In genomic region chr11:8361206-8361605, GRCh38 we compare ENCODE assay signal across 30 cellular contexts.
"Had no signal": no experiment of that assay in that cellular context is flagged by ENCODE, and none has a peak within 500 bp of the region (broad histone marks: within the 10 kb centered on the region; RNA-seq: fewer than 3 reads in every experiment).

No MANE protein-coding gene starts in this region.

- H3K27ac ChIP-seq: ascending aorta, breast epithelium, cardiac muscle cell, coronary artery, esophagus muscularis mucosa, foreskin keratinocyte, gastrocnemius medialis, heart left ventricle had no signal

- DNase-seq: activated CD4-positive, alpha-beta T cell treated with anti-CD3 and anti-CD28 coated beads for 1 hour; activated CD4-positive, alpha-beta T cell treated with anti-CD3 and anti-CD28 coated beads for 4 hours; activated CD4-positive, alpha-beta T cell treated with anti-CD3 and anti-CD28 coated beads, Interleukin-2, amount 10 ng/mL, durations not matched to agents 7 days and 5 days; activated CD4-positive, alpha-beta T cell treated with anti-CD3 and anti-CD28 coated beads, Interleukin-2, amount 50 U/mL, for 4 hours; activated CD4-positive, CD25-positive, alpha-beta regulatory T cell; activated CD8-positive, alpha-beta memory T cell treated with anti-CD3 and anti-CD28 coated beads for 24 hours; activated CD8-positive, alpha-beta T cell treated with anti-CD3 and anti-CD28 coated beads for 36 hours; activated gamma-delta T cell; activated naive CD4-positive, alpha-beta T cell; activated naive CD4-positive, alpha-beta T cell treated with anti-CD3 and anti-CD28 coated beads, Interleukin-2, amount 10 ng/mL, durations not matched to agents 7 days and 5 days; activated naive CD8-positive, alpha-beta T cell treated with anti-CD3 and anti-CD28 coated beads, Interleukin-2, amount 10 ng/mL, durations not matched to agents 7 days and 5 days; activated T-cell treated with anti-CD3 and anti-CD28 coated beads, Interleukin-2, amount 50 U/mL, for 4 hours; central memory CD4-positive, alpha-beta T cell; dermis blood vessel endothelial cell; effector CD4-positive, alpha-beta T cell; effector memory CD8-positive, alpha-beta T cell; erythroblast; foreskin keratinocyte; gastrocnemius medialis; glutamatergic neuron; heart left ventricle; T-helper 2 cell had no signal

- H3K9me3 Mint-ChIP-seq: activated CD4-positive, alpha-beta T cell treated with anti-CD3 and anti-CD28 coated beads, Interleukin-2, amount 10 ng/mL, durations not matched to agents 7 days and 5 days; activated CD8-positive, alpha-beta T cell treated with anti-CD3 and anti-CD28 coated beads for 36 hours; activated naive CD4-positive, alpha-beta T cell treated with anti-CD3 and anti-CD28 coated beads, Interleukin-2, amount 10 ng/mL, durations not matched to agents 7 days and 5 days; activated naive CD4-positive, alpha-beta T cell treated with anti-CD3 and anti-CD28 coated beads, Interleukin-2, amount 50 U/mL, for 72 hours; activated naive CD8-positive, alpha-beta T cell treated with anti-CD3 and anti-CD28 coated beads, Interleukin-2, amount 10 ng/mL, durations not matched to agents 7 days and 5 days; activated T-cell treated with anti-CD3 and anti-CD28 coated beads, Interleukin-2, amount 50 U/mL, for 4 hours; activated T-helper 17 cell treated with anti-CD3 and anti-CD28 coated beads, Interleukin-2, amount 50 U/mL, for 72 hours; effector memory CD8-positive, alpha-beta T cell had no signal

- H3K27me3 ChIP-seq: ascending aorta, breast epithelium, cardiac muscle cell, esophagus muscularis mucosa, heart left ventricle had no signal

- H3K27ac Mint-ChIP-seq: activated CD4-positive, alpha-beta T cell treated with anti-CD3 and anti-CD28 coated beads, Interleukin-2, amount 10 ng/mL, durations not matched to agents 7 days and 5 days; activated CD8-positive, alpha-beta T cell treated with anti-CD3 and anti-CD28 coated beads for 36 hours; activated naive CD4-positive, alpha-beta T cell treated with anti-CD3 and anti-CD28 coated beads, Interleukin-2, amount 10 ng/mL, durations not matched to agents 7 days and 5 days; activated naive CD4-positive, alpha-beta T cell treated with anti-CD3 and anti-CD28 coated beads, Interleukin-2, amount 50 U/mL, for 72 hours; activated naive CD8-positive, alpha-beta T cell treated with anti-CD3 and anti-CD28 coated beads, Interleukin-2, amount 10 ng/mL, durations not matched to agents 7 days and 5 days; activated T-helper 17 cell treated with anti-CD3 and anti-CD28 coated beads, Interleukin-2, amount 50 U/mL, for 72 hours; brain; effector memory CD8-positive, alpha-beta T cell had no signal

- H3K4me3 Mint-ChIP-seq: activated CD4-positive, alpha-beta T cell treated with anti-CD3 and anti-CD28 coated beads, Interleukin-2, amount 10 ng/mL, durations not matched to agents 7 days and 5 days; activated CD8-positive, alpha-beta T cell treated with anti-CD3 and anti-CD28 coated beads for 36 hours; activated naive CD4-positive, alpha-beta T cell treated with anti-CD3 and anti-CD28 coated beads, Interleukin-2, amount 10 ng/mL, durations not matched to agents 7 days and 5 days; activated naive CD8-positive, alpha-beta T cell treated with anti-CD3 and anti-CD28 coated beads, Interleukin-2, amount 10 ng/mL, durations not matched to agents 7 days and 5 days; activated T-cell treated with anti-CD3 and anti-CD28 coated beads, Interleukin-2, amount 50 U/mL, for 4 hours; activated T-helper 17 cell treated with anti-CD3 and anti-CD28 coated beads, Interleukin-2, amount 50 U/mL, for 72 hours; brain; effector memory CD8-positive, alpha-beta T cell had no signal

- H3K4me1 Mint-ChIP-seq: activated CD4-positive, alpha-beta T cell treated with anti-CD3 and anti-CD28 coated beads, Interleukin-2, amount 10 ng/mL, durations not matched to agents 7 days and 5 days; activated naive CD4-positive, alpha-beta T cell treated with anti-CD3 and anti-CD28 coated beads, Interleukin-2, amount 10 ng/mL, durations not matched to agents 7 days and 5 days; activated naive CD8-positive, alpha-beta T cell treated with anti-CD3 and anti-CD28 coated beads, Interleukin-2, amount 10 ng/mL, durations not matched to agents 7 days and 5 days; activated T-helper 17 cell treated with anti-CD3 and anti-CD28 coated beads, Interleukin-2, amount 50 U/mL, for 72 hours had no signal

- H3K9me3 ChIP-seq: ascending aorta, breast epithelium, esophagus muscularis mucosa, gastrocnemius medialis, heart left ventricle had no signal

- H3K36me3 ChIP-seq: ascending aorta, breast epithelium, cardiac muscle cell, esophagus muscularis mucosa, gastrocnemius medialis, heart left ventricle had no signal

- H3K36me3 Mint-ChIP-seq: activated naive CD4-positive, alpha-beta T cell treated with anti-CD3 and anti-CD28 coated beads, Interleukin-2, amount 10 ng/mL, durations not matched to agents 7 days and 5 days; activated naive CD4-positive, alpha-beta T cell treated with anti-CD3 and anti-CD28 coated beads, Interleukin-2, amount 50 U/mL, for 72 hours; activated naive CD8-positive, alpha-beta T cell treated with anti-CD3 and anti-CD28 coated beads, Interleukin-2, amount 10 ng/mL, durations not matched to agents 7 days and 5 days; brain had no signal

- ATAC-seq: activated CD8-positive, alpha-beta T cell treated with anti-CD3 and anti-CD28 coated beads for 36 hours; activated naive CD4-positive, alpha-beta T cell treated with anti-CD3 and anti-CD28 coated beads, Interleukin-2, amount 50 U/mL, for 72 hours; activated T-helper 17 cell treated with anti-CD3 and anti-CD28 coated beads, Interleukin-2, amount 50 U/mL, for 72 hours; effector memory CD8-positive, alpha-beta T cell; foreskin keratinocyte; gastrocnemius medialis; heart left ventricle had no signal

- H3K4me3 ChIP-seq: ascending aorta, breast epithelium, cardiac muscle cell, coronary artery, esophagus muscularis mucosa, gastrocnemius medialis, heart left ventricle had no signal

- H3K4me1 ChIP-seq: ascending aorta, breast epithelium, foreskin keratinocyte had no signal

- H3K27me3 Mint-ChIP-seq: activated CD4-positive, alpha-beta T cell treated with anti-CD3 and anti-CD28 coated beads, Interleukin-2, amount 10 ng/mL, durations not matched to agents 7 days and 5 days; activated CD8-positive, alpha-beta T cell treated with anti-CD3 and anti-CD28 coated beads for 36 hours; brain had no signal
